Comparison of ENCODE assay signal across 8 cellular contexts in genomic region chr1:23664837-23665795, GRCh38. TPM values are rescaled to one million over a fixed set of nuclear protein-coding genes. Genes with fewer than 3 reads are reported as not detected.
DNase-seq lines count a peak whose midpoint lies in the region; ATAC-seq and TF ChIP-seq lines count a peak whose summit lies in the region.

No MANE protein-coding gene starts in this region.

- no peak for ATAC-seq in GM18502 (IDR thresholded peaks at IDR 0.05; ENCODE audit: poor library complexity, unreplicated experiment)

- no peaks in the 10 kb centered on the region for H3K4me1 ChIP-seq in liver (ENCODE audit: control insufficient read depth in 4 of 4, insufficient read depth in 4 of 4, low read length in 3 of 4)
- H3K4me1 ChIP-seq in esophagus squamous epithelium = peaks cover 0 to 9% (median 0%) of the 10 kb centered on the region in 3 donors

- no peak overlapping the region for H3K4me3 ChIP-seq in liver (ENCODE audit: low read depth in 1 of 3, low read length in 3 of 3)
- H3K4me3 ChIP-seq in esophagus squamous epithelium = no peak overlapping the region

- H3K9me3 ChIP-seq in liver (ENCODE audit: control insufficient read depth in 4 of 4, low read length in 3 of 4) (no peaks in the 10 kb centered on the region), esophagus squamous epithelium (no peaks in the 10 kb centered on the region)

- H3K27ac ChIP-seq in liver (ENCODE audit: low read depth in 1 of 2, low read length in 2 of 2) = no peak overlapping the region
- H3K27ac ChIP-seq in esophagus squamous epithelium = no peak overlapping the region

- no peaks in the 10 kb centered on the region for H3K27me3 ChIP-seq in liver (ENCODE audit: control insufficient read depth in 4 of 4, insufficient read depth in 4 of 4, low read length in 3 of 4)
- no peaks in the 10 kb centered on the region for H3K27me3 ChIP-seq in esophagus squamous epithelium

- no peak for TF ChIP-seq POLR2A in esophagus squamous epithelium (IDR thresholded peaks at IDR 0.05)

- 79% methylated on average over 11 of the region's 11 CpGs for WGBS in liver
- 21 to 74% methylated on average over 2 to 11 of the region's 11 CpGs for WGBS in esophagus squamous epithelium, 2 donors

- intact Hi-C loops in esophagus squamous epithelium (cut with DNase I) = no loop called here

- DNase-seq in NCI-H526 (lab: John Stamatoyannopoulos, UW) = peak; percentile 5 to 38
- no peak for DNase-seq in NCI-H526 treated with DMSO at 0.1 percent for 48 hours (lab: John Stamatoyannopoulos, UW)
- DNase-seq in KBM-7 = peak; percentile 87
- peak; percentile 7 to 17 for DNase-seq in activated CD4-positive, alpha-beta T cell treated with anti-CD3 and anti-CD28 coated beads, Interleukin-2, amount 50 U/mL, for 48 hours
- no peak for DNase-seq in esophagus squamous epithelium (lab: John Stamatoyannopoulos, UW)
- DNase-seq in activated CD8-positive, alpha-beta memory T cell treated with anti-CD3 and anti-CD28 coated beads for 24 hours = no peak

- TF ChIP-seq CTCF in liver (IDR thresholded peaks at IDR 0.05; ENCODE audit: low read depth, low read length, missing input control) = no peak
- peak in 2 of 6 experiments; percentile 8 to 37 for TF ChIP-seq CTCF in esophagus squamous epithelium (IDR thresholded peaks at IDR 0.05)

- H3K36me3 ChIP-seq in liver (ENCODE audit: control insufficient read depth in 4 of 4, insufficient read depth in 3 of 4, low read depth in 1 of 4, low read length in 3 of 4) = no peaks in the 10 kb centered on the region
- H3K36me3 ChIP-seq in esophagus squamous epithelium = no peaks in the 10 kb centered on the region

- peak; percentile 36 to 44 for TF ChIP-seq RAD21 in liver (IDR thresholded peaks at IDR 0.05)

- in situ Hi-C loops in KBM-7 (cut with MboI; ENCODE audit: low pct_unique_long_range_greater_than_20kb, low sequenced_read_pairs) = no loop called here

- no peak overlapping the region for H3K9ac ChIP-seq in liver (ENCODE audit: low read depth in 1 of 2, low read length in 2 of 2)

TF ChIP-seq in liver, 16 proteins besides CTCF, POLR2A, EP300 and RAD21:
- TF ChIP-seq, protein P1, sequence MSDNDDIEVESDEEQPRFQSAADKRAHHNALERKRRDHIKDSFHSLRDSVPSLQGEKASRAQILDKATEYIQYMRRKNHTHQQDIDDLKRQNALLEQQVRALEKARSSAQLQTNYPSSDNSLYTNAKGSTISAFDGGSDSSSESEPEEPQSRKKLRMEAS (IDR thresholded peaks at IDR 0.05) = no peak
- TF ChIP-seq FOXA2 (IDR thresholded peaks at IDR 0.05) = no peak
- TF ChIP-seq TAF1 (conservative IDR thresholded peaks at IDR 0.05) = no peak
- no peak for TF ChIP-seq EGR1 (IDR thresholded peaks at IDR 0.05; ENCODE audit: low read depth in 2 of 2)
- no peak for TF ChIP-seq JUND (IDR thresholded peaks at IDR 0.05)
- TF ChIP-seq HNF4G (IDR thresholded peaks at IDR 0.05) = no peak
- no peak for TF ChIP-seq FOXA1 (IDR thresholded peaks at IDR 0.05)
- TF ChIP-seq SP1 (IDR thresholded peaks at IDR 0.05) = no peak
- TF ChIP-seq GABPA (IDR thresholded peaks at IDR 0.05 in 1 of 2, conservative IDR thresholded peaks at IDR 0.05 in 1 of 2) = no peak

RNA-seq across cellular contexts. Expression of gene RPL11, which starts 26.5 kb away (rescaled TPM):
- total RNA-seq in liver (100 to 1,000 TPM; 270 to 689 TPM), esophagus squamous epithelium (1,000 to 10,000 TPM in 2 of 4 donors, 100 to 1,000 TPM in 2; 698 to 1,431 (median 989) TPM)
- polyA plus RNA-seq in liver = 100 to 1,000 TPM; 313 to 816 TPM

Comparison
In these comparisons a context has a peak if more than half of its experiments do, and no peak if none do; other contexts are left out.
1. DNase-seq: peak in NCI-H526 (2 of 2), KBM-7 (single experiment) and activated CD4-positive, alpha-beta T cell treated with anti-CD3 and anti-CD28 coated beads, Interleukin-2, amount 50 U/mL, for 48 hours (2 of 2); none in NCI-H526 treated with DMSO at 0.1 percent for 48 hours (single experiment), esophagus squamous epithelium (single experiment) and activated CD8-positive, alpha-beta memory T cell treated with anti-CD3 and anti-CD28 coated beads for 24 hours (single experiment).